20 cellular contexts compared by ENCODE assay signal in the genomic region with DNA sequence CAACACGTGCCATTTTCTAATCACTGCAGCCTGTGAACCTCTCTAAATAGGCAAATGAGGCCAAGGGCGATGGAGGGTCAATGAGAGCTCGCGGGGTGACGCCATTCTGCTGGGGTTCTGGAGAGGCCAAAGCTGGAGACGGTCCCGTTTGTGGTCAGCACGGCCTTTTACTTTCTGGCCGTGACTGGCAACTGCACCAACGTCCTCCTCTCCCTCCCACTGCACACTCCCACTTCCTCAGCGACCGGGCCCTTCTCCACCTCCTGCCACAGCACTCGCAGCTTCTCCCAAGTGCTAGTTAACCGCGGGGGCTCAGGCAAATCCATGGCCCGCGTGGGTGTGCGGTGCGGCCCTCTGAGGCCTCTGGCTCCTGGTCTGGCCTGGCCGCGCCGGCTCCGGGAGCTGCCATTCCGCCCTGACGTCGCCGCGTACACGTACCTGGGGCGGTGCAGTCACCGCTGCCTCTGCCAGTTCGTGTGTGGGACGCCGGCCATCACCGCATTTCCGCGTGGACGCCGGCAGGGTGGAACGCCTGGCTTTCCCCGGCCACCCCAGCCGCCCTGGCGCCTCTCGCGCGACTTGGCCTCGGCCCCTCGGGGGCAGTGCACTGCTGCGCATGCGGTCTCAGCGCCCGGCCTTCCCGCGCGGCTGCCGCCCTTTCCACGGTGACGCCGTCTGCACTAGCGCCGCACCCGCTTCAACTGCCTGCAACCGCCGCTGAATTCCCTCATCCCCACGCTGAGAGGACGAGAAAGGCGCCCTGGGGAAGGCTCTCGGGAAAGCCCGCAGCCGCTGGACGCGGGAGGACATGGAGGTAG.
DNase-seq lines count a peak whose midpoint lies in the region; ATAC-seq and TF ChIP-seq lines count a peak whose summit lies in the region.
"Had no signal": no experiment of that assay in that cellular context is flagged by ENCODE, and none has a peak within 500 bp of the region (broad histone marks: within the 10 kb centered on the region; RNA-seq: fewer than 3 reads in every experiment).

No MANE protein-coding gene starts in this region.

- TF ChIP-seq CTCF in fibroblast of pulmonary artery (IDR thresholded peaks at IDR 0.05; ENCODE audit: low read length, missing control alignments) = no peak
- no peak for TF ChIP-seq CTCF in neutrophil (IDR thresholded peaks at IDR 0.05)

- H3K4me1 ChIP-seq in neutrophil (ENCODE audit: control insufficient read depth in 1 of 2, insufficient read depth in 1 of 2, low read depth in 1 of 2, low read length in 1 of 2) = no peaks in the 10 kb centered on the region
- H3K4me1 ChIP-seq: body of pancreas, heart left ventricle, transverse colon had no signal

- no peak overlapping the region for H3K4me3 ChIP-seq in fibroblast of pulmonary artery (replicated peaks; ENCODE audit: low read depth, low read length)
- peak overlapping the region; percentile 49 to 56 for H3K4me3 ChIP-seq in neutrophil (ENCODE audit: low read depth in 1 of 2, low read length in 1 of 2)
- H3K4me3 ChIP-seq: transverse colon had no signal

- ATAC-seq in HG02981 (IDR thresholded peaks at IDR 0.05; ENCODE audit: unreplicated experiment) = no peak
- ATAC-seq: activated CD8-positive, alpha-beta T cell treated with anti-CD3 and anti-CD28 coated beads, Interleukin-2, amount 10 ng/mL, durations not matched to agents 7 days and 5 days; body of pancreas had no signal

- peak overlapping the region; percentile 20 for H3K27ac ChIP-seq in neutrophil
- H3K27ac ChIP-seq: 22Rv1, body of pancreas, heart left ventricle, transverse colon had no signal

- no peaks in the 10 kb centered on the region for H3K36me3 ChIP-seq in neutrophil
- H3K36me3 ChIP-seq: heart left ventricle, transverse colon had no signal

- no peaks in the 10 kb centered on the region for H3K9me3 ChIP-seq in neutrophil
- H3K9me3 ChIP-seq: heart left ventricle, transverse colon had no signal

- DNase-seq in NCI-H2227 (lab: John Stamatoyannopoulos, UW; ENCODE audit: unreplicated experiment) = peak; percentile 18
- DNase-seq in NCI-H2227 treated with DMSO at 0.1 percent for 48 hours (lab: John Stamatoyannopoulos, UW) = no peak
- DNase-seq in DMS53 (lab: John Stamatoyannopoulos, UW) = peak; percentile 81
- peak; percentile 1 for DNase-seq in fibroblast of pulmonary artery (ENCODE audit: low read depth)
- no peak for DNase-seq in middle frontal gyrus (ENCODE audit: extremely low spot score, low spot score)
- no peak for DNase-seq in DMS79 (lab: John Stamatoyannopoulos, UW)
- DNase-seq: activated CD8-positive, alpha-beta T cell treated with anti-CD3 and anti-CD28 coated beads, Interleukin-2, amount 10 ng/mL, durations not matched to agents 7 days and 5 days; activated effector memory CD4-positive, alpha-beta T cell treated with Interleukin-2 at 50 U/mL for 16 hours; body of pancreas; C1 segment of cervical spinal cord; dermis blood vessel endothelial cell; DND-41; heart left ventricle; kidney glomerular epithelial cell; NCI-H1694; NCI-H446 treated with DMSO at 0.1 percent for 48 hours; transverse colon had no signal

- H3K27me3 ChIP-seq in neutrophil = peaks cover 18% of the 10 kb centered on the region
- H3K27me3 ChIP-seq: body of pancreas, transverse colon had no signal

Comparison
In these comparisons a context has a peak if more than half of its experiments do, and no peak if none do; other contexts are left out.
1. DNase-seq: peak in NCI-H2227 (single experiment), DMS53 (single experiment) and fibroblast of pulmonary artery (single experiment); none in NCI-H2227 treated with DMSO at 0.1 percent for 48 hours (single experiment), middle frontal gyrus (single experiment) and DMS79 (single experiment).